Comparison of ENCODE assay signal across 8 cellular contexts in genomic region chr4:168830777-168831512, GRCh38.
DNase-seq lines count a peak whose midpoint lies in the region; ATAC-seq and TF ChIP-seq lines count a peak whose summit lies in the region.

No MANE protein-coding gene starts in this region.

- H3K27ac Mint-ChIP-seq in activated T-helper 1 cell treated with anti-CD3 and anti-CD28 coated beads, Interleukin-12 subunit alpha, Interleukin-12 subunit beta, Interleukin-2, Interleukin-4 antibody, amounts not matched to agents 30 ng/mL and 10 ng/mL and 1 ng/mL, durations not matched to agents 14 hours and 24 hours and 36 hours = peak overlapping the region; percentile 49

- TF ChIP-seq CTCF in heart right ventricle (IDR thresholded peaks at IDR 0.05) = no peak
- no peak for TF ChIP-seq CTCF in right lobe of liver (IDR thresholded peaks at IDR 0.05)
- no peak for TF ChIP-seq CTCF in vagina (IDR thresholded peaks at IDR 0.05)

- no peak for ATAC-seq in heart right ventricle
- ATAC-seq in Right ventricle myocardium inferior = no peak
- peak in 1 of 4 donors; percentile 12 for ATAC-seq in right lobe of liver

- TF ChIP-seq POLR2A in right lobe of liver (IDR thresholded peaks at IDR 0.05) (no peak), vagina (IDR thresholded peaks at IDR 0.05) (no peak)

- H3K36me3 ChIP-seq in heart right ventricle (no peaks in the 10 kb centered on the region), right lobe of liver (no peaks in the 10 kb centered on the region), vagina (no peaks in the 10 kb centered on the region)

- WGBS in heart right ventricle, 2 donors = 63 to 66% methylated on average over 6 of the region's 6 CpGs
- 68% methylated on average over 6 of the region's 6 CpGs for WGBS in right lobe of liver (ENCODE audit: insufficient coverage, low coverage, low lambda C conversion rate, missing lambda C conversion rate)

- H3K27me3 ChIP-seq in heart right ventricle = peaks cover 0 to 51% (median 0%) of the 10 kb centered on the region in 7 donors
- no peaks in the 10 kb centered on the region for H3K27me3 ChIP-seq in right lobe of liver
- no peaks in the 10 kb centered on the region for H3K27me3 ChIP-seq in vagina

- no peak for DNase-seq in heart right ventricle
- no peak for DNase-seq in Right ventricle myocardium inferior (ENCODE audit: missing footprints)
- DNase-seq in activated T-helper 1 cell treated with anti-CD3 and anti-CD28 coated beads, Interleukin-12 subunit alpha, Interleukin-12 subunit beta, Interleukin-2, Interleukin-4 antibody, amounts not matched to agents 30 ng/mL and 10 ng/mL and 1 ng/mL, durations not matched to agents 14 hours and 24 hours and 36 hours (ENCODE audit: low spot score) = no peak
- DNase-seq in right lobe of liver = no peak
- DNase-seq in vagina (ENCODE audit: extremely low spot score in 2 of 2) = peak in 1 of 2 donors; percentile 72
- no peak for DNase-seq in SHP77 (lab: John Stamatoyannopoulos, UW)
- DNase-seq in activated CD4-positive, alpha-beta T cell treated with anti-CD3 and anti-CD28 coated beads, Interleukin-2, amount 50 U/mL, for 48 hours = no peak
- no peak for DNase-seq in T1000 (lab: John Stamatoyannopoulos, UW)

- peaks cover 1% of the 10 kb centered on the region for H3K36me3 Mint-ChIP-seq in activated T-helper 1 cell treated with anti-CD3 and anti-CD28 coated beads, Interleukin-12 subunit alpha, Interleukin-12 subunit beta, Interleukin-2, Interleukin-4 antibody, amounts not matched to agents 30 ng/mL and 10 ng/mL and 1 ng/mL, durations not matched to agents 14 hours and 24 hours and 36 hours (ENCODE audit: low read depth)

- peaks cover 14% of the 10 kb centered on the region for H3K4me1 Mint-ChIP-seq in activated T-helper 1 cell treated with anti-CD3 and anti-CD28 coated beads, Interleukin-12 subunit alpha, Interleukin-12 subunit beta, Interleukin-2, Interleukin-4 antibody, amounts not matched to agents 30 ng/mL and 10 ng/mL and 1 ng/mL, durations not matched to agents 14 hours and 24 hours and 36 hours (ENCODE audit: low read depth)

- H3K4me1 ChIP-seq in heart right ventricle = peaks cover 5 to 55% (median 40%) of the 10 kb centered on the region in 9 donors
- H3K4me1 ChIP-seq in right lobe of liver = peaks cover 0 to 5% (median 0%) of the 10 kb centered on the region in 4 donors
- H3K4me1 ChIP-seq in vagina = peaks cover 34% of the 10 kb centered on the region

- H3K9me3 ChIP-seq in heart right ventricle (no peaks in the 10 kb centered on the region), right lobe of liver (no peaks in the 10 kb centered on the region), vagina (no peaks in the 10 kb centered on the region)

- H3K9me3 Mint-ChIP-seq in activated T-helper 1 cell treated with anti-CD3 and anti-CD28 coated beads, Interleukin-12 subunit alpha, Interleukin-12 subunit beta, Interleukin-2, Interleukin-4 antibody, amounts not matched to agents 30 ng/mL and 10 ng/mL and 1 ng/mL, durations not matched to agents 14 hours and 24 hours and 36 hours = no peaks in the 10 kb centered on the region

- H3K4me3 Mint-ChIP-seq in activated T-helper 1 cell treated with anti-CD3 and anti-CD28 coated beads, Interleukin-12 subunit alpha, Interleukin-12 subunit beta, Interleukin-2, Interleukin-4 antibody, amounts not matched to agents 30 ng/mL and 10 ng/mL and 1 ng/mL, durations not matched to agents 14 hours and 24 hours and 36 hours = peak overlapping the region; percentile 84

- H3K27ac ChIP-seq in heart right ventricle (peak overlapping the region in 8 of 10 donors; percentile 87 to 92 (median 90)), right lobe of liver (peak overlapping the region in 2 of 3 donors; percentile 70 to 88), vagina (peak overlapping the region; percentile 92)

- intact Hi-C loops in heart right ventricle (cut with DNase I) = loop anchor here in 5 of 10 donors (1.0 to 10.0 kb wide), 6 partner anchors 14 to 116 kb away; no protein-coding TSS in a partner anchor
- intact Hi-C loops in Right ventricle myocardium inferior (cut with DNase I) = loop anchor here (2.0 to 5.0 kb wide), 4 partner anchors 14 to 114 kb away; no protein-coding TSS in a partner anchor
- intact Hi-C loops in activated T-helper 1 cell treated with anti-CD3 and anti-CD28 coated beads, Interleukin-12 subunit alpha, Interleukin-12 subunit beta, Interleukin-2, Interleukin-4 antibody, amounts not matched to agents 30 ng/mL and 10 ng/mL and 1 ng/mL, durations not matched to agents 14 hours and 24 hours and 36 hours (cut with micrococcal nuclease) = loop anchor here (1.0 to 5.0 kb wide), 6 partner anchors 14 to 512 kb away; partner anchors contain the start of genes CBR4 and DDX60
- intact Hi-C loops in right lobe of liver (cut with DNase I) = no loop called here
- intact Hi-C loops in vagina (cut with DNase I) = loop anchor here (10.0 kb wide), 3 partner anchors 84 to 196 kb away; no protein-coding TSS in a partner anchor

- H3K4me3 ChIP-seq in heart right ventricle (peak overlapping the region in 7 of 10 donors; percentile 65 to 85 (median 78)), right lobe of liver (peak overlapping the region in 2 of 3 donors; percentile 71 to 75), vagina (peak overlapping the region; percentile 69 to 89)

- peaks cover 46% of the 10 kb centered on the region for H3K27me3 Mint-ChIP-seq in activated T-helper 1 cell treated with anti-CD3 and anti-CD28 coated beads, Interleukin-12 subunit alpha, Interleukin-12 subunit beta, Interleukin-2, Interleukin-4 antibody, amounts not matched to agents 30 ng/mL and 10 ng/mL and 1 ng/mL, durations not matched to agents 14 hours and 24 hours and 36 hours (ENCODE audit: insufficient read depth)

Comparison
In these comparisons a context has a peak if more than half of its experiments do, and no peak if none do; other contexts are left out.
1. intact Hi-C loops: an anchor here in Right ventricle myocardium inferior (2.0 to 5.0 kb wide), activated T-helper 1 cell treated with anti-CD3 and anti-CD28 coated beads, Interleukin-12 subunit alpha, Interleukin-12 subunit beta, Interleukin-2, Interleukin-4 antibody, amounts not matched to agents 30 ng/mL and 10 ng/mL and 1 ng/mL, durations not matched to agents 14 hours and 24 hours and 36 hours (1.0 to 5.0 kb wide) and vagina (10.0 kb wide); none called in right lobe of liver.